Comparison of ENCODE assay signal across 23 cellular contexts in genomic region chr10:113762083-113762482, GRCh38. TPM values are rescaled to one million over a fixed set of nuclear protein-coding genes. Genes with fewer than 3 reads are reported as not detected.
A peak's percentile ranks its signal among the peaks of the same experiment; 100 is the strongest.
DNase-seq lines count a peak whose midpoint lies in the region; ATAC-seq, FAIRE-seq and TF ChIP-seq lines count a peak whose summit lies in the region.
"Had no signal": no experiment of that assay in that cellular context is flagged by ENCODE, and none has a peak within 500 bp of the region (broad histone marks: within the 10 kb centered on the region; RNA-seq: fewer than 3 reads in every experiment).

No MANE protein-coding gene starts in this region.

- H3K4me1 Mint-ChIP-seq in endodermal cell, result peaks cover 3% of the 10 kb centered on the region
- H3K4me1 Mint-ChIP-seq: B cell; CD4-positive, CD25-positive, alpha-beta regulatory T cell; GM23338; H9 had no signal

- peaks cover 21% of the 10 kb centered on the region for H3K9me3 ChIP-seq in endodermal cell (ENCODE audit: control insufficient read depth, low read length)
- no peaks in the 10 kb centered on the region for H3K9me3 ChIP-seq in small intestine (ENCODE audit: control insufficient read depth, low read depth)

- H3K27me3 ChIP-seq in endodermal cell (ENCODE audit: control insufficient read depth, insufficient read depth, low read length, poor library complexity, severe bottlenecking) (no peaks in the 10 kb centered on the region), small intestine (ENCODE audit: control insufficient read depth in 2 of 2, insufficient read depth in 2 of 2, low read length in 2 of 2) (no peaks in the 10 kb centered on the region)
- H3K27me3 ChIP-seq: BLaER1 had no signal

- TF ChIP-seq CTCF in LNCaP clone FGC (IDR thresholded peaks at IDR 0.05; ENCODE audit: control insufficient read depth, extremely low read depth, insufficient read depth), result no peak
- no peak for TF ChIP-seq CTCF in endodermal cell (conservative IDR thresholded peaks at IDR 0.05)

- no peak overlapping the region for H3K4me3 Mint-ChIP-seq in endodermal cell
- H3K4me3 Mint-ChIP-seq: B cell; CD4-positive, CD25-positive, alpha-beta regulatory T cell; CD8-positive, alpha-beta T cell; GM23338; H9 had no signal

- H3K4me1 ChIP-seq in endodermal cell (ENCODE audit: control insufficient read depth, insufficient read depth, low read length) (no peaks in the 10 kb centered on the region), small intestine (ENCODE audit: control insufficient read depth in 2 of 2, insufficient read depth in 1 of 2, low read depth in 1 of 2, low read length in 1 of 2) (no peaks in the 10 kb centered on the region)
- H3K4me1 ChIP-seq: BLaER1 had no signal

- H3K9me3 Mint-ChIP-seq in endodermal cell, result peaks cover 17% of the 10 kb centered on the region

- no peak overlapping the region for H3K27ac Mint-ChIP-seq in endodermal cell
- H3K27ac Mint-ChIP-seq: B cell; CD4-positive, CD25-positive, alpha-beta regulatory T cell; CD8-positive, alpha-beta T cell; GM23338; H9 had no signal

- H3K36me3 Mint-ChIP-seq in endodermal cell (ENCODE audit: low read depth), result peaks cover 2% of the 10 kb centered on the region
- H3K36me3 Mint-ChIP-seq: CD4-positive, CD25-positive, alpha-beta regulatory T cell; CD8-positive, alpha-beta T cell had no signal

- no CpG with 5 or more reads among the region's 1 CpG for WGBS in endodermal cell (ENCODE audit: insufficient coverage in 1 of 2, insufficient read length in 1 of 2), 2 experiments
- 9 to 15% (median 9%) methylated on average over 1 of the region's 1 CpG for WGBS in small intestine, 3 donors

- ATAC-seq in HG02970 (IDR thresholded peaks at IDR 0.05; ENCODE audit: low FRiP score, unreplicated experiment), result no peak
- ATAC-seq: CD8-positive, alpha-beta T cell; GM23338; HCT116 had no signal

- H3K27ac ChIP-seq in endodermal cell (ENCODE audit: low read depth, low read length) (no peak overlapping the region), small intestine (ENCODE audit: low read depth in 1 of 2, low read length in 1 of 2) (no peak overlapping the region)
- H3K27ac ChIP-seq: BLaER1, C4-2B had no signal

- in situ Hi-C loops in G401 (cut with HindIII; ENCODE audit: low sequenced_read_pairs), result no loop called here

- no peak overlapping the region for H3K9ac ChIP-seq in endodermal cell (ENCODE audit: extremely low read depth, low read length, poor library complexity, severe bottlenecking)
- H3K9ac ChIP-seq: BLaER1 had no signal

- DNase-seq in LNCaP clone FGC (ENCODE audit: low read depth), result peak; percentile 86
- DNase-seq in endodermal cell, result no peak
- no peak for DNase-seq in small intestine
- no peak for DNase-seq in HUDEP-2 (lab: John Stamatoyannopoulos, UW; ENCODE audit: unreplicated experiment in 76 of 76)
- no peak for DNase-seq in G401 (ENCODE audit: low spot score)
- DNase-seq: CD4-positive, CD25-positive, alpha-beta regulatory T cell; CD8-positive, alpha-beta T cell; DMS153; DMS79; EL; H9 had no signal

- H3K36me3 ChIP-seq in endodermal cell (ENCODE audit: control insufficient read depth, insufficient read depth, low read length) (no peaks in the 10 kb centered on the region), small intestine (ENCODE audit: control insufficient read depth in 2 of 2, insufficient read depth in 2 of 2, low read length in 2 of 2) (no peaks in the 10 kb centered on the region)
- H3K36me3 ChIP-seq: BLaER1 had no signal

- H3K4me3 ChIP-seq in LNCaP clone FGC (ENCODE audit: low read depth, low read length) (no peak overlapping the region), endodermal cell (ENCODE audit: low read length) (peak overlapping the region; percentile 25), small intestine (ENCODE audit: low read depth in 1 of 2, low read length in 2 of 2) (no peak overlapping the region)
- H3K4me3 ChIP-seq: BLaER1, GM23338 had no signal

- FAIRE-seq in A204.1 (lab: Jason Lieb, UNC) (peak; percentile 29), small intestine (lab: Jason Lieb, UNC) (peak; percentile 81)
- FAIRE-seq: GM12892, GM19239 had no signal

- H3K27me3 Mint-ChIP-seq in endodermal cell (ENCODE audit: insufficient read depth), result no peaks in the 10 kb centered on the region

RNA-seq across cellular contexts. Expression of gene PLEKHS1, which starts 10.6 kb away (rescaled TPM):
- not detected for total RNA-seq in endodermal cell
- polyA plus RNA-seq in endodermal cell (2013, experiment 1 of 2), result not detected
- polyA plus RNA-seq in endodermal cell (2013, experiment 2 of 2), result not detected
- polyA plus RNA-seq in small intestine, result 10 to 100 TPM; 23.1 to 40.5 (median 39.2) TPM
- total RNA-seq in G401 (2014; rRNA removed; shearing (Covaris generic)), result not detected in 2 replicates
- total RNA-seq: A172; B cell; Caco-2; CD8-positive, alpha-beta T cell; GM23338; H9 had no signal
- polyA plus RNA-seq: AG04450; CD4-positive, CD25-positive, alpha-beta regulatory T cell; GM23338 had no signal
